Comparison of ENCODE assay signal across 1 cellular context in genomic region chr16:78659668-78660217, GRCh38.
TF ChIP-seq lines count a peak whose summit lies in the region.

No MANE protein-coding gene starts in this region.

TF ChIP-seq in K562, 482 proteins besides CTCF, POLR2A, EP300 and RAD21:
- TF ChIP-seq GMEB1 (CRISPR knock-in tag; IDR thresholded peaks at IDR 0.05), result no peak
- TF ChIP-seq PREB (CRISPR knock-in tag; IDR thresholded peaks at IDR 0.05), result no peak
- TF ChIP-seq GABPB2 (CRISPR knock-in tag; conservative IDR thresholded peaks at IDR 0.05), result no peak
- TF ChIP-seq FOXO4 (CRISPR knock-in tag; IDR thresholded peaks at IDR 0.05), result no peak
- no peak for TF ChIP-seq SMARCE1 (IDR thresholded peaks at IDR 0.05)
- no peak for TF ChIP-seq CEBPG (CRISPR knock-in tag; IDR thresholded peaks at IDR 0.05)
- no peak for TF ChIP-seq CEBPG (tag; conservative IDR thresholded peaks at IDR 0.05 in 1 of 2, IDR thresholded peaks at IDR 0.05 in 1 of 2)
- TF ChIP-seq FOXK2 (conservative IDR thresholded peaks at IDR 0.05 in 1 of 2, IDR thresholded peaks at IDR 0.05 in 1 of 2; ENCODE audit: low read depth in 2 of 2), result no peak
- no peak for TF ChIP-seq KAT8 (IDR thresholded peaks at IDR 0.05; ENCODE audit: low read depth)
- TF ChIP-seq XRCC3 (IDR thresholded peaks at IDR 0.05), result no peak
- TF ChIP-seq ZBTB11 (CRISPR knock-in tag; IDR thresholded peaks at IDR 0.05), result no peak
- no peak for TF ChIP-seq FOXP1 (CRISPR knock-in tag; IDR thresholded peaks at IDR 0.05)
- TF ChIP-seq ZC3H4 (CRISPR knock-in tag; IDR thresholded peaks at IDR 0.05; ENCODE audit: borderline replicate concordance), result no peak
- no peak for TF ChIP-seq NR4A1 (CRISPR knock-in tag; IDR thresholded peaks at IDR 0.05)
- no peak for TF ChIP-seq NR4A1 (tag; IDR thresholded peaks at IDR 0.05)
- no peak for TF ChIP-seq ZNF133 (CRISPR knock-in tag; IDR thresholded peaks at IDR 0.05)
- no peak for TF ChIP-seq ZNF512 (tag; IDR thresholded peaks at IDR 0.05)
- no peak for TF ChIP-seq ERF (CRISPR knock-in tag; IDR thresholded peaks at IDR 0.05)
- no peak for TF ChIP-seq TCF7 (IDR thresholded peaks at IDR 0.05; ENCODE audit: borderline replicate concordance)
- TF ChIP-seq POLR2AphosphoS2 (IDR thresholded peaks at IDR 0.05; ENCODE audit: low read length), result no peak
- TF ChIP-seq SMARCA5 (IDR thresholded peaks at IDR 0.05), result no peak
- no peak for TF ChIP-seq GTF2F1 (IDR thresholded peaks at IDR 0.05; ENCODE audit: low read depth, low read length)
